Comparison of ENCODE assay signal across 17 cellular contexts in genomic region chr1:76068542-76068941, GRCh38. TPM values are rescaled to one million over a fixed set of nuclear protein-coding genes. Genes with fewer than 3 reads are reported as not detected.
A peak's percentile ranks its signal among the peaks of the same experiment; 100 is the strongest.
DNase-seq lines count a peak whose midpoint lies in the region; ATAC-seq and TF ChIP-seq lines count a peak whose summit lies in the region.
"Had no signal": no experiment of that assay in that cellular context is flagged by ENCODE, and none has a peak within 500 bp of the region (broad histone marks: within the 10 kb centered on the region; RNA-seq: fewer than 3 reads in every experiment).

No MANE protein-coding gene starts in this region.

- H3K4me1 Mint-ChIP-seq in Caco-2 (ENCODE audit: low read depth, unreplicated experiment), result peaks cover 45% of the 10 kb centered on the region
- peaks cover 0 to under 1% of the 10 kb centered on the region in 2 donors for H3K4me1 Mint-ChIP-seq in effector memory CD8-positive, alpha-beta T cell (ENCODE audit: low read depth in 2 of 2)
- H3K4me1 Mint-ChIP-seq: stimulated activated naive CD8-positive, alpha-beta T cell treated with anti-CD3 and anti-CD28 coated beads, Interleukin-15, amount 100 ng/mL, for 72 hours had no signal

- H3K9me3 Mint-ChIP-seq in Caco-2 (ENCODE audit: unreplicated experiment), result no peaks in the 10 kb centered on the region
- H3K9me3 Mint-ChIP-seq in effector memory CD8-positive, alpha-beta T cell, result no peaks in the 10 kb centered on the region
- H3K9me3 Mint-ChIP-seq: CD14-positive monocyte; natural killer cell; stimulated activated naive CD8-positive, alpha-beta T cell treated with anti-CD3 and anti-CD28 coated beads, Interleukin-15, amount 100 ng/mL, for 72 hours had no signal

- no peaks in the 10 kb centered on the region for H3K9me2 ChIP-seq in PC-3 (replicated peaks; ENCODE audit: low read length)

- H3K27me3 ChIP-seq in Caco-2 (replicated peaks; ENCODE audit: control insufficient read depth, insufficient read depth, low read length), result no peaks in the 10 kb centered on the region
- H3K27me3 ChIP-seq in PC-3 (ENCODE audit: low read length), result no peaks in the 10 kb centered on the region
- no peaks in the 10 kb centered on the region for H3K27me3 ChIP-seq in esophagus muscularis mucosa

- 67% methylated on average over 1 of the region's 1 CpG for WGBS in esophagus muscularis mucosa

- H3K27me3 Mint-ChIP-seq in Caco-2 (ENCODE audit: insufficient read depth, unreplicated experiment), result no peaks in the 10 kb centered on the region
- H3K27me3 Mint-ChIP-seq in effector memory CD8-positive, alpha-beta T cell, result peaks cover 20 to 21% of the 10 kb centered on the region in 2 donors

- no peak for TF ChIP-seq POLR2A in esophagus muscularis mucosa (IDR thresholded peaks at IDR 0.05; ENCODE audit: low read depth)

- H3K27ac ChIP-seq in PC-3 (ENCODE audit: low read length), result peak overlapping the region; percentile 24; the same call in 1 of the 2 replicates
- peak overlapping the region in 3 of 4 donors; percentile 18 to 33 (median 28) for H3K27ac ChIP-seq in esophagus muscularis mucosa (replicated peaks in 1 of 4)

- no peaks in the 10 kb centered on the region for H3K9me3 ChIP-seq in Caco-2
- H3K9me3 ChIP-seq in PC-3 (ENCODE audit: low read length), result no peaks in the 10 kb centered on the region
- H3K9me3 ChIP-seq in esophagus muscularis mucosa, result no peaks in the 10 kb centered on the region
- H3K9me3 ChIP-seq: esophagus squamous epithelium had no signal

- POLR2A ChIA-PET in Caco-2 (lab: Charles Lee), result no interaction called here
- POLR2A ChIA-PET in PC-3 (lab: Charles Lee; ENCODE audit: unreplicated experiment), result no interaction called here

- H3K27ac Mint-ChIP-seq in Caco-2 (ENCODE audit: unreplicated experiment), result peak overlapping the region; percentile 69
- no peak overlapping the region for H3K27ac Mint-ChIP-seq in effector memory CD8-positive, alpha-beta T cell
- H3K27ac Mint-ChIP-seq: CD14-positive monocyte; natural killer cell; stimulated activated naive CD8-positive, alpha-beta T cell treated with anti-CD3 and anti-CD28 coated beads, Interleukin-15, amount 100 ng/mL, for 72 hours had no signal

- no peak overlapping the region for H2AFZ ChIP-seq in PC-3 (ENCODE audit: low read length)

- H3K4me2 ChIP-seq in PC-3 (ENCODE audit: low read length), result peak overlapping the region; percentile 34

- no peak overlapping the region for H3K9ac ChIP-seq in PC-3 (ENCODE audit: low read length)

- H4K20me1 ChIP-seq in PC-3 (ENCODE audit: low read length), result no peaks in the 10 kb centered on the region

- CTCF ChIA-PET in Caco-2 (lab: Charles Lee) (no interaction called here), PC-3 (lab: Charles Lee) (no interaction called here)

- BruUV-seq in Caco-2 (replicated peaks; lab: Mats Ljungman, UMichigan) (no TSS peak), PC-3 (replicated peaks; lab: Mats Ljungman, UMichigan) (no TSS peak)

- H3K36me3 ChIP-seq in Caco-2 (ENCODE audit: control insufficient read depth, insufficient read depth, low read length) (no peaks in the 10 kb centered on the region), PC-3 (ENCODE audit: low read depth, low read length) (no peaks in the 10 kb centered on the region), esophagus muscularis mucosa (no peaks in the 10 kb centered on the region)
- H3K36me3 ChIP-seq: esophagus squamous epithelium had no signal

- H3K4me1 ChIP-seq in Caco-2 (peaks cover 52% of the 10 kb centered on the region), PC-3 (ENCODE audit: insufficient read depth, low read length) (peaks cover 27% of the 10 kb centered on the region; the same call in 1 of the 2 replicates), esophagus muscularis mucosa (peaks cover 6 to 19% (median 16%) of the 10 kb centered on the region in 4 donors)

- no peak for TF ChIP-seq CTCF in Caco-2 (IDR thresholded peaks at IDR 0.05; ENCODE audit: insufficient read depth in 1 of 2, low read depth in 1 of 2, low read length in 1 of 2, severe bottlenecking in 1 of 2, unreplicated experiment in 1 of 2)
- TF ChIP-seq CTCF in PC-3 (conservative IDR thresholded peaks at IDR 0.05; ENCODE audit: low read depth, low read length), result no peak
- no peak for TF ChIP-seq CTCF in esophagus muscularis mucosa (IDR thresholded peaks at IDR 0.05)
- TF ChIP-seq CTCF in omental fat pad (IDR thresholded peaks at IDR 0.05), result no peak

- ATAC-seq in PC-3 (no peak; the same call in 1 of the 2 replicates), omental fat pad (ENCODE audit: low FRiP score) (peak; percentile 52)
- no peak for ATAC-seq in effector memory CD8-positive, alpha-beta T cell (replicated peaks)
- ATAC-seq: natural killer cell; stimulated activated naive CD8-positive, alpha-beta T cell treated with anti-CD3 and anti-CD28 coated beads, Interleukin-15, amount 100 ng/mL, for 72 hours had no signal

- no peak overlapping the region for H3K4me3 Mint-ChIP-seq in Caco-2 (ENCODE audit: unreplicated experiment)
- no peak overlapping the region for H3K4me3 Mint-ChIP-seq in effector memory CD8-positive, alpha-beta T cell
- H3K4me3 Mint-ChIP-seq: CD14-positive monocyte; natural killer cell; stimulated activated naive CD8-positive, alpha-beta T cell treated with anti-CD3 and anti-CD28 coated beads, Interleukin-15, amount 100 ng/mL, for 72 hours had no signal

- intact Hi-C loops in Caco-2 (cut with micrococcal nuclease; ENCODE audit: unreplicated experiment) (no loop called here), PC-3 (cut with micrococcal nuclease) (no loop called here), esophagus muscularis mucosa (cut with DNase I) (no loop called here)

- no peaks in the 10 kb centered on the region for H3F3A ChIP-seq in PC-3 (ENCODE audit: low read length, unreplicated experiment)

- H3K79me2 ChIP-seq in PC-3 (ENCODE audit: low read length), result no peaks in the 10 kb centered on the region

- TF ChIP-seq EP300 in esophagus muscularis mucosa (IDR thresholded peaks at IDR 0.05), result no peak

- DNase-seq in Caco-2, result no peak
- peak; percentile 63 for DNase-seq in PC-3
- no peak for DNase-seq in esophagus muscularis mucosa (ENCODE audit: extremely low spot score)
- no peak for DNase-seq in omental fat pad (ENCODE audit: low spot score)
- DNase-seq in anterior cingulate cortex (lab: John Stamatoyannopoulos, UW), result no peak
- no peak for DNase-seq in effector memory CD8-positive, alpha-beta T cell
- no peak for DNase-seq in activated effector memory CD4-positive, alpha-beta T cell treated with Interleukin-2 at 50 U/mL for 16 hours
- DNase-seq in NCI-H2081 (lab: John Stamatoyannopoulos, UW), result no peak
- DNase-seq: cerebellar nuclear complex; esophagus squamous epithelium; kidney; natural killer cell; NCI-H1105 treated with DMSO at 0.1 percent for 48 hours; RPMI8226; stimulated activated naive CD8-positive, alpha-beta T cell treated with anti-CD3 and anti-CD28 coated beads, Interleukin-15, amount 100 ng/mL, for 72 hours; T1000 had no signal

- no peaks in the 10 kb centered on the region for H3K36me3 Mint-ChIP-seq in Caco-2 (ENCODE audit: insufficient read depth, unreplicated experiment)
- no peaks in the 10 kb centered on the region for H3K36me3 Mint-ChIP-seq in effector memory CD8-positive, alpha-beta T cell (ENCODE audit: insufficient read depth)
- H3K36me3 Mint-ChIP-seq: CD14-positive monocyte, natural killer cell had no signal

- H3K4me3 ChIP-seq in Caco-2 (ENCODE audit: low read depth, low read length) (no peak overlapping the region), PC-3 (ENCODE audit: low read length) (no peak overlapping the region), esophagus muscularis mucosa (no peak overlapping the region)
- H3K4me3 ChIP-seq: esophagus squamous epithelium had no signal

RNA-seq across cellular contexts. Expression of gene ST6GALNAC3, which starts 6.0 kb away (rescaled TPM):
- total RNA-seq in Caco-2 (2022) (16.0 and 17.5 TPM in 2 replicates), PC-3 (2014; rRNA removed) (not detected in 2 replicates), esophagus muscularis mucosa (1 to 10 TPM; 2.1 to 6.8 (median 4.8) TPM), omental fat pad (10 to 100 TPM in 3 of 4 donors, 1 to 10 TPM in 1; 9.7 to 34.0 (median 14.1) TPM)
- total RNA-seq: natural killer cell had no signal
